8 cellular contexts compared by ENCODE assay signal in genomic region chr13:28718186-28718537, GRCh38. TPM values are rescaled to one million over a fixed set of nuclear protein-coding genes. Genes with fewer than 3 reads are reported as not detected.
A peak's percentile ranks its signal among the peaks of the same experiment; 100 is the strongest.
DNase-seq lines count a peak whose midpoint lies in the region; ATAC-seq and TF ChIP-seq lines count a peak whose summit lies in the region.

No MANE protein-coding gene starts in this region.

- H3K36me3 ChIP-seq in DOHH2 (ENCODE audit: control insufficient read depth, low read length) (no peaks in the 10 kb centered on the region), mesenchymal stem cell (ENCODE audit: control insufficient read depth in 1 of 2, insufficient read depth in 2 of 2, low read depth in 1 of 2, low read length in 2 of 2) (no peaks in the 10 kb centered on the region), uterus (no peaks in the 10 kb centered on the region)

- H2AK5ac ChIP-seq in mesenchymal stem cell (ENCODE audit: low read length, severe bottlenecking), result no peak overlapping the region

- in situ Hi-C loops in KBM-7 (cut with MboI; ENCODE audit: low pct_unique_long_range_greater_than_20kb, low sequenced_read_pairs), result no loop called here

- peak overlapping the region; percentile 49 for H2BK120ac ChIP-seq in mesenchymal stem cell (ENCODE audit: low read depth, low read length)

- H2BK5ac ChIP-seq in mesenchymal stem cell (ENCODE audit: low read depth, low read length, poor library complexity, severe bottlenecking), result peak overlapping the region; percentile 46

- peaks cover 2% of the 10 kb centered on the region for H3K79me1 ChIP-seq in mesenchymal stem cell (replicated peaks; ENCODE audit: low read length, poor library complexity, severe bottlenecking)

- H3K23ac ChIP-seq in mesenchymal stem cell (ENCODE audit: low read length in 2 of 2), result no peak overlapping the region

- no peaks in the 10 kb centered on the region for H4K20me1 ChIP-seq in DOHH2 (ENCODE audit: control insufficient read depth, insufficient read depth, low read depth, low read length)

- no peaks in the 10 kb centered on the region for H3K79me2 ChIP-seq in DOHH2 (ENCODE audit: control insufficient read depth, low read length)

- peak overlapping the region in 1 of 2 experiments; percentile 65 for H2BK12ac ChIP-seq in mesenchymal stem cell (ENCODE audit: low read length in 2 of 2)

- TF ChIP-seq POLR2A in uterus (IDR thresholded peaks at IDR 0.05), result no peak

- WGBS in mesenchymal stem cell, result 18% methylated on average over 8 of the region's 9 CpGs

- H3K27ac ChIP-seq in DOHH2 (ENCODE audit: low read depth, low read length), result no peak overlapping the region
- H3K27ac ChIP-seq in mesenchymal stem cell (ENCODE audit: low read length, poor library complexity, severe bottlenecking), result peak overlapping the region; percentile 82
- H3K27ac ChIP-seq in uterus, result peak overlapping the region; percentile 91 to 93

- intact Hi-C loops in uterus (cut with DNase I; ENCODE audit: low total_unique reads), result no loop called here

- peak overlapping the region; percentile 95 for H4K8ac ChIP-seq in mesenchymal stem cell (ENCODE audit: low read length)

- H2BK15ac ChIP-seq in mesenchymal stem cell (ENCODE audit: low read depth, poor library complexity, severe bottlenecking), result no peak overlapping the region

- peak overlapping the region; percentile 91 for H3K9ac ChIP-seq in mesenchymal stem cell (ENCODE audit: low read length)

- H4K91ac ChIP-seq in mesenchymal stem cell (ENCODE audit: low read length), result peak overlapping the region; percentile 90

- H3K9me2 ChIP-seq in DOHH2 (replicated peaks; ENCODE audit: control insufficient read depth, low read length), result no peaks in the 10 kb centered on the region

- no peak for ATAC-seq in HG03457 (IDR thresholded peaks at IDR 0.05; ENCODE audit: unreplicated experiment)

- peak; percentile 26 for DNase-seq in M059J (ENCODE audit: low read depth)
- DNase-seq in choroid plexus epithelial cell (ENCODE audit: low read depth), result peak; percentile 37
- DNase-seq in mesenchymal stem cell, result peak; percentile 59
- no peak for DNase-seq in uterus
- no peak for DNase-seq in KBM-7
- DNase-seq in NCI-H2081 treated with DMSO at 0.1 percent for 48 hours (lab: John Stamatoyannopoulos, UW), result no peak

- H3K18ac ChIP-seq in mesenchymal stem cell (ENCODE audit: low read depth in 1 of 2, low read length in 2 of 2), result peak overlapping the region; percentile 79 to 89

- H3F3A ChIP-seq in DOHH2 (ENCODE audit: control insufficient read depth, insufficient read depth), result no peaks in the 10 kb centered on the region

- peak overlapping the region; percentile 94 for H2AFZ ChIP-seq in mesenchymal stem cell (ENCODE audit: low read depth, low read length)

- H3K4ac ChIP-seq in mesenchymal stem cell (ENCODE audit: low read depth in 1 of 2, low read length in 2 of 2), result peak overlapping the region; percentile 72 to 81

- peak overlapping the region; percentile 96 for H3K4me2 ChIP-seq in DOHH2 (ENCODE audit: low read length)
- peak overlapping the region; percentile 93 for H3K4me2 ChIP-seq in mesenchymal stem cell (ENCODE audit: low read length, poor library complexity, severe bottlenecking)

- TF ChIP-seq CTCF in DOHH2 (IDR thresholded peaks at IDR 0.05; ENCODE audit: low read depth, low read length, poor library complexity, severe bottlenecking) (no peak), choroid plexus epithelial cell (conservative IDR thresholded peaks at IDR 0.05; ENCODE audit: low read depth, low read length) (no peak), uterus (IDR thresholded peaks at IDR 0.05) (no peak)

- peak overlapping the region; percentile 91 for H3K4me3 ChIP-seq in DOHH2 (ENCODE audit: low read length)
- H3K4me3 ChIP-seq in choroid plexus epithelial cell (ENCODE audit: low read depth, low read length), result peak overlapping the region; percentile 87
- peak overlapping the region; percentile 76 to 88 for H3K4me3 ChIP-seq in mesenchymal stem cell (ENCODE audit: insufficient read depth in 1 of 2, low read depth in 1 of 2, low read length in 2 of 2)
- H3K4me3 ChIP-seq in uterus, result peak overlapping the region; percentile 66 to 79

- H3K27me3 ChIP-seq in DOHH2 (ENCODE audit: control insufficient read depth, low read length) (no peaks in the 10 kb centered on the region), mesenchymal stem cell (ENCODE audit: control insufficient read depth in 1 of 2, insufficient read depth in 1 of 2, low read length in 2 of 2) (no peaks in the 10 kb centered on the region), uterus (no peaks in the 10 kb centered on the region)

- peaks cover 15% of the 10 kb centered on the region for H3K4me1 ChIP-seq in DOHH2 (ENCODE audit: control insufficient read depth, low read length)
- H3K4me1 ChIP-seq in mesenchymal stem cell (ENCODE audit: control insufficient read depth, insufficient read depth, low read depth, low read length), result peaks cover 4% of the 10 kb centered on the region
- H3K4me1 ChIP-seq in uterus, result no peaks in the 10 kb centered on the region

- H3K14ac ChIP-seq in mesenchymal stem cell (ENCODE audit: low read length in 2 of 2), result peak overlapping the region in 1 of 2 experiments; percentile 86

- H3K9me3 ChIP-seq in DOHH2 (ENCODE audit: control insufficient read depth, insufficient read depth, low read length), result no peaks in the 10 kb centered on the region
- H3K9me3 ChIP-seq in mesenchymal stem cell (ENCODE audit: control insufficient read depth, low read length), result no peaks in the 10 kb centered on the region
- H3K9me3 ChIP-seq in uterus, result no peaks in the 10 kb centered on the region

RNA-seq across cellular contexts. Expression of gene SLC46A3, which starts 0.6 kb away (rescaled TPM):
- total RNA-seq in M059J (2014; rRNA removed; shearing (Covaris generic)), result 7.0 and 9.0 TPM in 2 replicates
- polyA plus RNA-seq in mesenchymal stem cell (2013, experiment 1 of 2), result 8.0 TPM
- 8.9 TPM for polyA plus RNA-seq in mesenchymal stem cell (2013, experiment 2 of 2)
- total RNA-seq in uterus, result 10 to 100 TPM in 1 of 4 donors, 1 to 10 TPM in 3; 2.3 to 12.1 (median 5.9) TPM

RNA-seq across cellular contexts. Expression of gene POMP, which starts 59.2 kb away (rescaled TPM):
- total RNA-seq in M059J (2014; rRNA removed; shearing (Covaris generic)), result 187 and 238 TPM in 2 replicates
- 172 TPM for polyA plus RNA-seq in mesenchymal stem cell (2013, experiment 1 of 2)
- polyA plus RNA-seq in mesenchymal stem cell (2013, experiment 2 of 2), result 184 TPM
- total RNA-seq in uterus, result 10 to 100 TPM in 3 of 4 donors, 1 to 10 TPM in 1; 3.8 to 39.5 (median 23.7) TPM

Comparison
In these comparisons a context has a peak if more than half of its experiments do, and no peak if none do; other contexts are left out.
1. DNase-seq: peak in M059J (single experiment), choroid plexus epithelial cell (single experiment) and mesenchymal stem cell (single experiment); none in uterus (0 of 2), KBM-7 (single experiment) and NCI-H2081 treated with DMSO at 0.1 percent for 48 hours (single experiment).
2. Peak in every context shown above with its lines, with median percentiles within 50 percentile points of each other: H3K4me3 ChIP-seq.